15 cellular contexts compared by ENCODE assay signal in genomic region chr7:47806701-47807103, GRCh38.
DNase-seq lines count a peak whose midpoint lies in the region; ATAC-seq, FAIRE-seq and TF ChIP-seq lines count a peak whose summit lies in the region.
"Had no signal": no experiment of that assay in that cellular context is flagged by ENCODE, and none has a peak within 500 bp of the region (broad histone marks: within the 10 kb centered on the region; RNA-seq: fewer than 3 reads in every experiment).

No MANE protein-coding gene starts in this region.

- no peak overlapping the region for H3K4me3 ChIP-seq in astrocyte (ENCODE audit: insufficient read depth, low read depth, low read length)
- no peak overlapping the region for H3K4me3 ChIP-seq in kidney (ENCODE audit: low read length in 2 of 2)
- H3K4me3 ChIP-seq in gastrocnemius medialis, result peak overlapping the region in 1 of 4 donors; percentile 21
- H3K4me3 ChIP-seq: SK-N-MC had no signal

- CTCF ChIA-PET in CD4-positive, alpha-beta T cell (lab: Charles Lee), result no interaction called here
- CTCF ChIA-PET in activated CD4-positive, alpha-beta memory T cell treated with anti-CD3 and anti-CD28 coated beads for 36 hours (lab: Charles Lee), result no interaction called here

- peaks cover 13% of the 10 kb centered on the region for H3K4me1 Mint-ChIP-seq in astrocyte (ENCODE audit: low read depth, unreplicated experiment)
- H3K4me1 Mint-ChIP-seq in CD4-positive, alpha-beta T cell (ENCODE audit: low read depth), result no peaks in the 10 kb centered on the region
- H3K4me1 Mint-ChIP-seq in activated CD4-positive, alpha-beta memory T cell treated with anti-CD3 and anti-CD28 coated beads for 36 hours (ENCODE audit: low read depth), result no peaks in the 10 kb centered on the region

- no peak overlapping the region for H3K4me2 ChIP-seq in astrocyte (ENCODE audit: low read length)

- no peak overlapping the region for H3K4me3 Mint-ChIP-seq in astrocyte (ENCODE audit: unreplicated experiment)
- no peak overlapping the region for H3K4me3 Mint-ChIP-seq in CD4-positive, alpha-beta T cell
- no peak overlapping the region for H3K4me3 Mint-ChIP-seq in activated CD4-positive, alpha-beta memory T cell treated with anti-CD3 and anti-CD28 coated beads for 36 hours

- no peaks in the 10 kb centered on the region for H3K79me2 ChIP-seq in astrocyte (ENCODE audit: insufficient read depth, low read length)

- H3K9ac ChIP-seq in astrocyte (ENCODE audit: low read length), result no peak overlapping the region
- no peak overlapping the region for H3K9ac ChIP-seq in kidney (ENCODE audit: low read length in 2 of 2)

- H3K9me3 ChIP-seq in astrocyte (ENCODE audit: insufficient read depth, low read depth, low read length) (no peaks in the 10 kb centered on the region), kidney (ENCODE audit: control insufficient read depth in 1 of 2, low read length in 2 of 2) (no peaks in the 10 kb centered on the region), gastrocnemius medialis (no peaks in the 10 kb centered on the region)
- no peaks in the 10 kb centered on the region for H3K9me3 ChIP-seq in CD4-positive, alpha-beta T cell (ENCODE audit: control insufficient read depth, low read length)

- no peaks in the 10 kb centered on the region for H3K27me3 ChIP-seq in astrocyte (ENCODE audit: insufficient read depth, low read length)
- H3K27me3 ChIP-seq in gastrocnemius medialis, result no peaks in the 10 kb centered on the region
- no peaks in the 10 kb centered on the region for H3K27me3 ChIP-seq in CD4-positive, alpha-beta T cell (ENCODE audit: control insufficient read depth, insufficient read depth, low read length)

- peaks cover 4% of the 10 kb centered on the region for H3K4me1 ChIP-seq in astrocyte (ENCODE audit: insufficient read depth, low read length)
- H3K4me1 ChIP-seq in kidney (ENCODE audit: control insufficient read depth in 1 of 2, insufficient read depth in 1 of 2, low read depth in 1 of 2, low read length in 2 of 2), result peaks cover 0 to 8% of the 10 kb centered on the region in 2 donors
- H3K4me1 ChIP-seq in gastrocnemius medialis, result no peaks in the 10 kb centered on the region

- no peak for TF ChIP-seq POLR2A in gastrocnemius medialis (IDR thresholded peaks at IDR 0.05)

- no peak for FAIRE-seq in astrocyte (lab: Jason Lieb, UNC)
- no peak for FAIRE-seq in kidney (lab: Jason Lieb, UNC)

- peaks cover 5% of the 10 kb centered on the region for H3K36me3 Mint-ChIP-seq in astrocyte (ENCODE audit: low read depth, unreplicated experiment)
- no peaks in the 10 kb centered on the region for H3K36me3 Mint-ChIP-seq in CD4-positive, alpha-beta T cell (ENCODE audit: low read depth)
- H3K36me3 Mint-ChIP-seq in activated CD4-positive, alpha-beta memory T cell treated with anti-CD3 and anti-CD28 coated beads for 36 hours, result no peaks in the 10 kb centered on the region

- no peak overlapping the region for H3K27ac ChIP-seq in astrocyte (ENCODE audit: low read depth, low read length)
- H3K27ac ChIP-seq in kidney (ENCODE audit: low read depth in 2 of 2, low read length in 2 of 2), result no peak overlapping the region
- H3K27ac ChIP-seq in gastrocnemius medialis, result no peak overlapping the region
- no peak overlapping the region for H3K27ac ChIP-seq in CD4-positive, alpha-beta T cell (ENCODE audit: low read depth, low read length)
- H3K27ac ChIP-seq: SK-N-MC had no signal

- H2AFZ ChIP-seq in astrocyte (ENCODE audit: low read depth, low read length), result peak overlapping the region; percentile 17

- intact Hi-C loops in kidney (cut with DNase I), result no loop called here
- intact Hi-C loops in gastrocnemius medialis (cut with DNase I; ENCODE audit: low total_unique reads), result no loop called here
- intact Hi-C loops in CD4-positive, alpha-beta T cell (cut with DNase I, micrococcal nuclease), result no loop called here
- intact Hi-C loops in activated CD4-positive, alpha-beta memory T cell treated with anti-CD3 and anti-CD28 coated beads for 36 hours (cut with micrococcal nuclease), result no loop called here

- POLR2A ChIA-PET in CD4-positive, alpha-beta T cell (lab: Charles Lee), result no interaction called here
- POLR2A ChIA-PET in activated CD4-positive, alpha-beta memory T cell treated with anti-CD3 and anti-CD28 coated beads for 36 hours (lab: Charles Lee), result no interaction called here

- DNase-seq in CD1c-positive myeloid dendritic cell (ENCODE audit: extremely low spot score), result peak; percentile 88
- no peak for DNase-seq in astrocyte (ENCODE audit: low read depth)
- DNase-seq in kidney, result peak; percentile 80
- DNase-seq in gastrocnemius medialis, result peak; percentile 28 to 43
- no peak for DNase-seq in CD4-positive, alpha-beta T cell
- DNase-seq in inferior parietal cortex (ENCODE audit: extremely low spot score), result no peak
- DNase-seq in RPMI8226, result no peak
- DNase-seq in activated CD4-positive, alpha-beta memory T cell treated with anti-CD3 and anti-CD28 coated beads for 36 hours, result no peak
- DNase-seq: activated CD4-positive, CD25-positive, alpha-beta regulatory T cell; activated T-cell treated with anti-CD3 and anti-CD28 coated beads for 4 hours; amniotic stem cell; DND-41; KG1; NK-92 treated with Interleukin-12 subunit alpha and Interleukin-12 subunit beta, amount 100 ng/mL, for 24 hours had no signal

- H3K9me3 Mint-ChIP-seq in astrocyte (ENCODE audit: unreplicated experiment), result no peaks in the 10 kb centered on the region
- no peaks in the 10 kb centered on the region for H3K9me3 Mint-ChIP-seq in CD4-positive, alpha-beta T cell
- H3K9me3 Mint-ChIP-seq in activated CD4-positive, alpha-beta memory T cell treated with anti-CD3 and anti-CD28 coated beads for 36 hours, result no peaks in the 10 kb centered on the region

- peak in 1 of 2 donors; percentile 70 for ATAC-seq in gastrocnemius medialis
- no peak for ATAC-seq in CD4-positive, alpha-beta T cell (ENCODE audit: poor library complexity)

- no peak overlapping the region for H3K27ac Mint-ChIP-seq in astrocyte (ENCODE audit: unreplicated experiment)
- no peak overlapping the region for H3K27ac Mint-ChIP-seq in CD4-positive, alpha-beta T cell
- H3K27ac Mint-ChIP-seq in activated CD4-positive, alpha-beta memory T cell treated with anti-CD3 and anti-CD28 coated beads for 36 hours, result no peak overlapping the region

- H4K20me1 ChIP-seq in astrocyte (ENCODE audit: insufficient read depth, low read length), result no peaks in the 10 kb centered on the region

- in situ Hi-C loops in gastrocnemius medialis (cut with MboI; ENCODE audit: low sequenced_read_pairs in 4 of 4), result loop anchor here in 2 of 4 donors (25.0 kb wide), 1 partner anchor 219 kb away; the partner anchor contains the start of gene TNS3 (in 2 of the 2)

- no peaks in the 10 kb centered on the region for H3K36me3 ChIP-seq in astrocyte (ENCODE audit: insufficient read depth, low read length)
- H3K36me3 ChIP-seq in kidney (ENCODE audit: control insufficient read depth in 1 of 2, insufficient read depth in 2 of 2, low read length in 2 of 2), result no peaks in the 10 kb centered on the region
- H3K36me3 ChIP-seq in gastrocnemius medialis, result no peaks in the 10 kb centered on the region

- no peak for TF ChIP-seq CTCF in astrocyte (IDR thresholded peaks at IDR 0.05; ENCODE audit: insufficient read depth, low read depth, low read length)
- TF ChIP-seq CTCF in kidney (IDR thresholded peaks at IDR 0.05; ENCODE audit: borderline replicate concordance, extremely low read depth, insufficient read depth), result no peak
- no peak for TF ChIP-seq CTCF in gastrocnemius medialis (IDR thresholded peaks at IDR 0.05 in 4 of 5, conservative IDR thresholded peaks at IDR 0.05 in 1 of 5)
- no peak for TF ChIP-seq CTCF in CD4-positive, alpha-beta T cell (IDR thresholded peaks at IDR 0.05)

- no peaks in the 10 kb centered on the region for H3K27me3 Mint-ChIP-seq in astrocyte (ENCODE audit: low read depth, unreplicated experiment)
- no peaks in the 10 kb centered on the region for H3K27me3 Mint-ChIP-seq in CD4-positive, alpha-beta T cell
- H3K27me3 Mint-ChIP-seq in activated CD4-positive, alpha-beta memory T cell treated with anti-CD3 and anti-CD28 coated beads for 36 hours, result no peaks in the 10 kb centered on the region

Comparison
In these comparisons a context has a peak if more than half of its experiments do, and no peak if none do; other contexts are left out.
1. DNase-seq: peak in CD1c-positive myeloid dendritic cell (single experiment), kidney (single experiment) and gastrocnemius medialis (2 of 2); none in astrocyte (single experiment), CD4-positive, alpha-beta T cell (0 of 10), inferior parietal cortex (single experiment), RPMI8226 (single experiment) and activated CD4-positive, alpha-beta memory T cell treated with anti-CD3 and anti-CD28 coated beads for 36 hours (single experiment).